In the genomic region with DNA sequence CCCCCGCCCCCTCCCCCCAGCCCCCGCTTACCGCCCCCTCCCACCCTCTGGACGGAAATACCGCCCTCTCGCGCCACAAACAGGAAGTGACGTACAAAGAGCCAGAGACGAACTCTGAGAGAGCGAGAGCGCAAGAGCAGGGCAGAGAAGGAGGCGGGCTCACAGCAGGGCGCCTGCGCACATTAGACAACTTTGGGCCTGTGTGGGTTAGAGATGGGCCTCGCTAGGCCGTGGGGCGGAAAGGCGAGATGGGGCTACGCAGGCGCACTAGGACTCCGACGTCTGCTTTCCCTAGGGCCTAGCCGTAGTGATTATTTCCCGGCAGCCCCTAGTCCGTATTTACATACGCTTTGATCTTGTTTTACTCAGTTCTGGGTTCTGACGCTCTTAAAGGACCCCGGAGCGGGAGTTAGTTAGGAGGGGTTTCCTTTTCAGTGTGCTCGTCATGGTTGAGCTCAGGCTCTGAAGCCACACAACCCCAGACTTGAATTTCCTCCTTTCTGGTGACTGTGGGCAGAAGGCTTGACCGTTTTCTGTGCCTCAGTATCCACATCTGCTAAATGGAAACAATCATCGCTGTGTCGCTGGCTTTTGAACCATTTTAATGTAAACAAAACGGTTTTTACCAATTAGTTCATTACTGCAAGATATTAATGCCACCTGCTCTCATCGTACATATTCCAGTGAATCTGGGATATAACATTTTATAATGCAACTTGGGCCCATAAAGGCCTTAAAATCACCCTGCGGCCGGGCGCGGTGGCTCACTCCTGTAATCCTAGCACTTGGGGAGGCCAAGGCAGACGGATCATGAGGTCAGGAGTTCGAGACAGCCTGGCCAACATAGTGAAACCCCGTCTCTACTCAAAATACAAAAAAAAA, we compare ENCODE assay signal across 8 cellular contexts. TPM values are rescaled to one million over a fixed set of nuclear protein-coding genes. Genes with fewer than 3 reads are reported as not detected.
DNase-seq lines count a peak whose midpoint lies in the region; TF ChIP-seq lines count a peak whose summit lies in the region.

No MANE protein-coding gene starts in this region.

- H3K4me3 ChIP-seq in HFF-Myc (replicated peaks; ENCODE audit: low read depth, low read length) (peak overlapping the region; percentile 70), SJSA1 (peak overlapping the region; percentile 84), neutrophil (ENCODE audit: low read depth in 1 of 2, low read length in 1 of 2) (peak overlapping the region; percentile 77 to 93)

- H3K36me3 ChIP-seq in SJSA1 (peaks cover 9% of the 10 kb centered on the region), neutrophil (peaks cover 8% of the 10 kb centered on the region)

- H3K27ac ChIP-seq in SJSA1, result peak overlapping the region; percentile 85
- peak overlapping the region; percentile 96 for H3K27ac ChIP-seq in neutrophil
- peak overlapping the region; percentile 98 for H3K27ac ChIP-seq in substantia nigra (ENCODE audit: low read depth, low read length, poor library complexity, severe bottlenecking)

- H3K9me3 ChIP-seq in SJSA1 (replicated peaks) (no peaks in the 10 kb centered on the region), neutrophil (no peaks in the 10 kb centered on the region)

- TF ChIP-seq CTCF in HFF-Myc (IDR thresholded peaks at IDR 0.05; ENCODE audit: low read depth, low read length, missing control alignments), result no peak
- TF ChIP-seq CTCF in neutrophil (IDR thresholded peaks at IDR 0.05), result peak; percentile 13

- no peaks in the 10 kb centered on the region for H3K27me3 ChIP-seq in SJSA1 (replicated peaks)
- H3K27me3 ChIP-seq in neutrophil, result no peaks in the 10 kb centered on the region

- H3K4me1 ChIP-seq in SJSA1 (replicated peaks), result peaks cover 12% of the 10 kb centered on the region
- peaks cover 17 to 20% of the 10 kb centered on the region in 2 experiments for H3K4me1 ChIP-seq in neutrophil (ENCODE audit: control insufficient read depth in 1 of 2, insufficient read depth in 1 of 2, low read depth in 1 of 2, low read length in 1 of 2)

- DNase-seq in GM04504 (ENCODE audit: low read depth) (peak; percentile 99), HFF-Myc (ENCODE audit: extremely low read depth, low read depth) (peak; percentile 98), MV-4-11 (lab: John Stamatoyannopoulos, UW) (peak; percentile 100), SJSA1 (ENCODE audit: low read depth in 1 of 2, low spot score in 2 of 2) (peak; percentile 97 to 99), germinal center (ENCODE audit: low spot score) (peak; percentile 97), substantia nigra (lab: John Stamatoyannopoulos, UW) (peak; percentile 89 to 99 (median 97))
- DNase-seq in activated naive CD4-positive, alpha-beta T cell treated with anti-CD3 and anti-CD28 coated beads, Interleukin-2, amount 50 U/mL, for 16 hours, result peak; percentile 98

RNA-seq across cellular contexts. Expression of a gene that starts 0.4 kb away (rescaled TPM):
- total RNA-seq in SJSA1 (2014; rRNA removed; shearing (Covaris generic)), result 64.6 and 71.9 TPM in 2 replicates

RNA-seq across cellular contexts. Expression of a gene that starts 59.1 kb away (rescaled TPM):
- not detected in 2 replicates for total RNA-seq in SJSA1 (2014; rRNA removed; shearing (Covaris generic))

Comparison
In these comparisons a context has a peak if more than half of its experiments do, and no peak if none do; other contexts are left out.
1. Peak in every context shown above with its lines: DNase-seq, H3K4me3 ChIP-seq and H3K27ac ChIP-seq.